8 cellular contexts compared by ENCODE assay signal in genomic region chr7:142482899-142483658, GRCh38.
DNase-seq lines count a peak whose midpoint lies in the region; ATAC-seq and TF ChIP-seq lines count a peak whose summit lies in the region.

No MANE protein-coding gene starts in this region.

- DNase-seq in AG04450 (ENCODE audit: low read depth, low spot score), result no peak
- peak in 2 of 3 donors; percentile 50 to 82 for DNase-seq in Peyer's patch
- DNase-seq in activated gamma-delta T cell treated with anti-CD3 and anti-CD28 coated beads, Interleukin-2, amount 50 U/mL, for 16 hours (ENCODE audit: low read depth), result peak; percentile 35
- peak in 40 of 42 donors; percentile 33 to 86 (median 62) for DNase-seq in head of caudate nucleus
- peak; percentile 80 for DNase-seq in spleen
- DNase-seq in NCI-H510A (lab: John Stamatoyannopoulos, UW), result no peak

- no peak overlapping the region for H3K4me3 ChIP-seq in AG04450 (ENCODE audit: low read depth, low read length)
- no peak overlapping the region for H3K4me3 ChIP-seq in Peyer's patch
- no peak overlapping the region for H3K4me3 ChIP-seq in spleen

- H3K9me3 ChIP-seq in AG04450 (ENCODE audit: control insufficient read depth, insufficient read depth, low read length) (no peaks in the 10 kb centered on the region), Peyer's patch (no peaks in the 10 kb centered on the region), spleen (no peaks in the 10 kb centered on the region)

- H3K4me1 ChIP-seq in Peyer's patch (no peaks in the 10 kb centered on the region), spleen (peaks cover 0 to 40% (median 16%) of the 10 kb centered on the region in 6 donors)

- TF ChIP-seq CTCF in AG04450 (IDR thresholded peaks at IDR 0.05; ENCODE audit: low read depth, low read length), result peak; percentile 97
- peak; percentile 80 for TF ChIP-seq CTCF in GM12874 (IDR thresholded peaks at IDR 0.05; ENCODE audit: insufficient read depth, low read depth, low read length)
- TF ChIP-seq CTCF in Peyer's patch (IDR thresholded peaks at IDR 0.05), result peak in 4 of 6 experiments; percentile 46 to 65 (median 59)
- peak in 10 of 11 experiments; percentile 34 to 74 (median 64) for TF ChIP-seq CTCF in spleen (IDR thresholded peaks at IDR 0.05 in 8 of 11, conservative IDR thresholded peaks at IDR 0.05 in 3 of 11)

- peak; percentile 60 for ATAC-seq in HG02938 (IDR thresholded peaks at IDR 0.05; ENCODE audit: unreplicated experiment)

- H3K27me3 ChIP-seq in AG04450 (ENCODE audit: control insufficient read depth, insufficient read depth, low read length) (no peaks in the 10 kb centered on the region), Peyer's patch (no peaks in the 10 kb centered on the region), spleen (replicated peaks in 1 of 7) (no peaks in the 10 kb centered on the region)

- CTCF ChIA-PET in AG04450 (lab: Charles Lee), result interaction anchor here (0.6 to 12.2 kb wide), 43 partner anchors 9 to 841 kb away, joined by 3 to 328 read pairs (median 5); no protein-coding TSS in a partner anchor

- POLR2A ChIA-PET in AG04450 (lab: Yijun Ruan, JAX), result no interaction called here

- 24 to 31% (median 25%) methylated on average over 9 of the region's 9 CpGs for WGBS in spleen, 5 donors

- TF ChIP-seq POLR2A in Peyer's patch (IDR thresholded peaks at IDR 0.05) (no peak), spleen (IDR thresholded peaks at IDR 0.05) (no peak)

- intact Hi-C loops in head of caudate nucleus (cut with DNase I), result no loop called here
- intact Hi-C loops in spleen (cut with DNase I; ENCODE audit: low total_unique reads), result no loop called here

- H3K27ac ChIP-seq in AG04450 (ENCODE audit: low read depth, low read length) (no peak overlapping the region), Peyer's patch (peak overlapping the region in 1 of 4 donors; percentile 31), spleen (peak overlapping the region in 4 of 8 donors; percentile 27 to 63 (median 39))

- H3K36me3 ChIP-seq in Peyer's patch, result no peaks in the 10 kb centered on the region
- H3K36me3 ChIP-seq in spleen, result no peaks in the 10 kb centered on the region

Comparison
In these comparisons a context has a peak if more than half of its experiments do, and no peak if none do; other contexts are left out.
1. DNase-seq: peak in Peyer's patch (2 of 3), activated gamma-delta T cell treated with anti-CD3 and anti-CD28 coated beads, Interleukin-2, amount 50 U/mL, for 16 hours (single experiment), head of caudate nucleus (40 of 42) and spleen (single experiment); none in AG04450 (single experiment) and NCI-H510A (single experiment).
2. Peak in every context shown above with its lines, with median percentiles within 50 percentile points of each other: CTCF ChIP-seq.